1 cellular context compared by ENCODE assay signal in genomic region chr10:21524526-21525366, GRCh38.
TF ChIP-seq lines count a peak whose summit lies in the region.

No MANE protein-coding gene starts in this region.

TF ChIP-seq in K562, 482 proteins besides CTCF, POLR2A, EP300 and RAD21 (continued from another document):
- TF ChIP-seq RNF219 (CRISPR knock-in tag; IDR thresholded peaks at IDR 0.05) (no peak), ZNF75A (CRISPR knock-in tag; IDR thresholded peaks at IDR 0.05) (no peak), E2F1 (CRISPR knock-in tag; IDR thresholded peaks at IDR 0.05) (no peak), HINFP (tag; conservative IDR thresholded peaks at IDR 0.05; ENCODE audit: low read depth) (no peak), GMEB1 (CRISPR knock-in tag; IDR thresholded peaks at IDR 0.05) (no peak), ZC3H8 (IDR thresholded peaks at IDR 0.05) (no peak), TAF7 (tag; IDR thresholded peaks at IDR 0.05) (peak; percentile 34; the same call in 1 of the 2 replicates), RBM14 (IDR thresholded peaks at IDR 0.05; ENCODE audit: borderline replicate concordance, insufficient read depth, low read depth, low read length) (no peak), ZNF584 (CRISPR knock-in tag; IDR thresholded peaks at IDR 0.05; ENCODE audit: low read depth) (0 out of 2 replicates have a peak, but pooled peaks have one; percentile 12), NFIX (CRISPR knock-in tag; IDR thresholded peaks at IDR 0.05; ENCODE audit: low read depth) (no peak), TBP (optimal IDR thresholded peaks at IDR 0.05; ENCODE audit: low read depth, low read length) (peak; percentile 6), BDP1 (IDR thresholded peaks at IDR 0.05; ENCODE audit: insufficient read depth, insufficient read length) (no peak)
